In the genomic region with DNA sequence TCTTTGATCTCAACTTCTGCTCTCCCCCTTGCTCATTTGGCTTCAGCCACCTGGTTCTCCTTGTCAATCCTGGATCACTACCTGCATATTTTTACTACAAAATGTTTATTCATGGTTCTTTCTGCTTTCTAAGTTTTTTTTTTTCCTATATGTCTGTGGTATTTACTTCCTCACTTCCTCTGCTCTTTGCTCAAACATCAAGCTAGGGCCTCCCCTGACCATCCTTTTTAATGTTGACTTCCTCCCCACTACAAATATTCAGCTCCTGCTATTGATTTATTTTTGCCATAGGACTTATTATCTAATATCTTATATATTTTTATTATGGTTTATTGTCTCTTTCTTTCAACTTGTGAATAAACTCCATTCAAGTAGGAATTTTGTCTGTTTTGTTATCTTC, we compare ENCODE assay signal across 19 cellular contexts. TPM values are rescaled to one million over a fixed set of nuclear protein-coding genes. Genes with fewer than 3 reads are reported as not detected.
A peak's percentile ranks its signal among the peaks of the same experiment; 100 is the strongest.
DNase-seq lines count a peak whose midpoint lies in the region; ATAC-seq and TF ChIP-seq lines count a peak whose summit lies in the region.
"Had no signal": no experiment of that assay in that cellular context is flagged by ENCODE, and none has a peak within 500 bp of the region (broad histone marks: within the 10 kb centered on the region; RNA-seq: fewer than 3 reads in every experiment).

No MANE protein-coding gene starts in this region.

- H3K9me3 Mint-ChIP-seq in activated naive CD8-positive, alpha-beta T cell treated with anti-CD3 and anti-CD28 coated beads, Interleukin-2, amount 10 ng/mL, durations not matched to agents 7 days and 5 days: peaks cover 2% of the 10 kb centered on the region
- H3K9me3 Mint-ChIP-seq in activated naive CD8-positive, alpha-beta T cell treated with anti-CD3 and anti-CD28 coated beads, Interleukin-2, amount 50 U/mL, for 24 hours: peaks cover 9% of the 10 kb centered on the region
- peaks cover 6% of the 10 kb centered on the region for H3K9me3 Mint-ChIP-seq in progenitor cell of endocrine pancreas (ENCODE audit: low read depth)

- H3K4me2 ChIP-seq in Loucy (ENCODE audit: low read depth, low read length, poor library complexity, severe bottlenecking): peak overlapping the region; percentile 38
- H3K4me2 ChIP-seq: BLaER1 had no signal

- no peak overlapping the region for H2AFZ ChIP-seq in Loucy (ENCODE audit: low read length)

- no peak overlapping the region for H3K9ac ChIP-seq in Loucy (ENCODE audit: low read depth, low read length, poor library complexity, severe bottlenecking)
- H3K9ac ChIP-seq: BLaER1 had no signal

- H3K27me3 Mint-ChIP-seq in activated naive CD8-positive, alpha-beta T cell treated with anti-CD3 and anti-CD28 coated beads, Interleukin-2, amount 10 ng/mL, durations not matched to agents 7 days and 5 days: no peaks in the 10 kb centered on the region
- H3K27me3 Mint-ChIP-seq in activated naive CD8-positive, alpha-beta T cell treated with anti-CD3 and anti-CD28 coated beads, Interleukin-2, amount 50 U/mL, for 24 hours: peaks cover 7% of the 10 kb centered on the region
- H3K27me3 Mint-ChIP-seq in progenitor cell of endocrine pancreas: no peaks in the 10 kb centered on the region
- H3K27me3 Mint-ChIP-seq: CD4-positive, CD25-positive, alpha-beta regulatory T cell had no signal

- no peaks in the 10 kb centered on the region for H3F3A ChIP-seq in Loucy (ENCODE audit: low read depth)

- no peaks in the 10 kb centered on the region for H3K27me3 ChIP-seq in Loucy (ENCODE audit: insufficient read depth, low read length, poor library complexity, severe bottlenecking)
- H3K27me3 ChIP-seq: BE2C, BLaER1 had no signal

- POLR2A ChIA-PET in activated naive CD8-positive, alpha-beta T cell treated with anti-CD3 and anti-CD28 coated beads, Interleukin-2, amount 10 ng/mL, durations not matched to agents 7 days and 5 days (lab: Charles Lee): no interaction called here

- no peaks in the 10 kb centered on the region for H3K9me3 ChIP-seq in Loucy (ENCODE audit: insufficient read depth, low read depth, low read length)
- H3K9me3 ChIP-seq: BE2C, BLaER1 had no signal

- DNase-seq in activated naive CD8-positive, alpha-beta T cell treated with anti-CD3 and anti-CD28 coated beads, Interleukin-2, amount 10 ng/mL, durations not matched to agents 7 days and 5 days: no peak
- DNase-seq in activated naive CD8-positive, alpha-beta T cell treated with anti-CD3 and anti-CD28 coated beads, Interleukin-2, amount 50 U/mL, for 24 hours: no peak
- DNase-seq in progenitor cell of endocrine pancreas (ENCODE audit: low spot score, unreplicated experiment) (no peak), GDM1 (lab: John Stamatoyannopoulos, UW) (no peak)
- no peak for DNase-seq in activated CD4-positive, alpha-beta T cell treated with anti-CD3 and anti-CD28 coated beads for 4 hours
- DNase-seq: 8988T; ACHN; BE2C; C1 segment of cervical spinal cord; Calu3; CD4-positive, alpha-beta memory T cell; CD4-positive, CD25-positive, alpha-beta regulatory T cell; CD8-positive, alpha-beta memory T cell; COR-L47; DMS79 treated with DMSO at 0.1 percent for 48 hours had no signal

- H3K4me1 ChIP-seq in Loucy (ENCODE audit: insufficient read depth, low read length, poor library complexity, severe bottlenecking): peaks cover 26% of the 10 kb centered on the region
- H3K4me1 ChIP-seq: BE2C, BLaER1 had no signal

- no peak overlapping the region for H3K4me3 ChIP-seq in Loucy (ENCODE audit: low read length, poor library complexity, severe bottlenecking)
- H3K4me3 ChIP-seq: BLaER1, GM12878 had no signal

- peak overlapping the region; percentile 60 for H3K27ac Mint-ChIP-seq in activated naive CD8-positive, alpha-beta T cell treated with anti-CD3 and anti-CD28 coated beads, Interleukin-2, amount 10 ng/mL, durations not matched to agents 7 days and 5 days
- no peak overlapping the region for H3K27ac Mint-ChIP-seq in activated naive CD8-positive, alpha-beta T cell treated with anti-CD3 and anti-CD28 coated beads, Interleukin-2, amount 50 U/mL, for 24 hours
- H3K27ac Mint-ChIP-seq in progenitor cell of endocrine pancreas: peak overlapping the region; percentile 60
- H3K27ac Mint-ChIP-seq: CD14-positive monocyte; CD4-positive, alpha-beta memory T cell; CD4-positive, CD25-positive, alpha-beta regulatory T cell had no signal

- H3K36me3 ChIP-seq in Loucy (ENCODE audit: insufficient read depth, low read length): no peaks in the 10 kb centered on the region
- H3K36me3 ChIP-seq: BE2C, BLaER1 had no signal

- no peak overlapping the region for H3K4me3 Mint-ChIP-seq in activated naive CD8-positive, alpha-beta T cell treated with anti-CD3 and anti-CD28 coated beads, Interleukin-2, amount 10 ng/mL, durations not matched to agents 7 days and 5 days
- no peak overlapping the region for H3K4me3 Mint-ChIP-seq in activated naive CD8-positive, alpha-beta T cell treated with anti-CD3 and anti-CD28 coated beads, Interleukin-2, amount 50 U/mL, for 24 hours
- no peak overlapping the region for H3K4me3 Mint-ChIP-seq in progenitor cell of endocrine pancreas (ENCODE audit: low read depth)
- H3K4me3 Mint-ChIP-seq: CD14-positive monocyte; CD4-positive, CD25-positive, alpha-beta regulatory T cell; CD8-positive, alpha-beta memory T cell had no signal

- TF ChIP-seq CTCF in Loucy (conservative IDR thresholded peaks at IDR 0.05; ENCODE audit: low read length) (no peak), progenitor cell of endocrine pancreas (IDR thresholded peaks at IDR 0.05; ENCODE audit: unreplicated experiment) (no peak)

- H3K9me2 ChIP-seq in Loucy (replicated peaks; ENCODE audit: low read depth, low read length): no peaks in the 10 kb centered on the region

- H4K20me1 ChIP-seq in Loucy (ENCODE audit: insufficient read depth, low read length, poor library complexity, severe bottlenecking): no peaks in the 10 kb centered on the region
- H4K20me1 ChIP-seq: BLaER1 had no signal

- no peaks in the 10 kb centered on the region for H3K79me2 ChIP-seq in Loucy (ENCODE audit: insufficient read depth, low read length)

- no peaks in the 10 kb centered on the region for H3K36me3 Mint-ChIP-seq in activated naive CD8-positive, alpha-beta T cell treated with anti-CD3 and anti-CD28 coated beads, Interleukin-2, amount 10 ng/mL, durations not matched to agents 7 days and 5 days
- H3K36me3 Mint-ChIP-seq in activated naive CD8-positive, alpha-beta T cell treated with anti-CD3 and anti-CD28 coated beads, Interleukin-2, amount 50 U/mL, for 24 hours (ENCODE audit: low read depth): peaks cover 26% of the 10 kb centered on the region
- no peaks in the 10 kb centered on the region for H3K36me3 Mint-ChIP-seq in progenitor cell of endocrine pancreas (ENCODE audit: insufficient read depth)

- H3K4me1 Mint-ChIP-seq in activated naive CD8-positive, alpha-beta T cell treated with anti-CD3 and anti-CD28 coated beads, Interleukin-2, amount 10 ng/mL, durations not matched to agents 7 days and 5 days: peaks cover 8% of the 10 kb centered on the region
- H3K4me1 Mint-ChIP-seq in activated naive CD8-positive, alpha-beta T cell treated with anti-CD3 and anti-CD28 coated beads, Interleukin-2, amount 50 U/mL, for 24 hours: peaks cover 8% of the 10 kb centered on the region
- H3K4me1 Mint-ChIP-seq in progenitor cell of endocrine pancreas (ENCODE audit: low read depth): peaks cover 34% of the 10 kb centered on the region
- H3K4me1 Mint-ChIP-seq: CD14-positive monocyte; CD4-positive, alpha-beta memory T cell; CD8-positive, alpha-beta memory T cell had no signal

- no peak for ATAC-seq in activated naive CD8-positive, alpha-beta T cell treated with anti-CD3 and anti-CD28 coated beads, Interleukin-2, amount 10 ng/mL, durations not matched to agents 7 days and 5 days (ENCODE audit: low read depth)
- ATAC-seq in activated naive CD8-positive, alpha-beta T cell treated with anti-CD3 and anti-CD28 coated beads, Interleukin-2, amount 50 U/mL, for 24 hours: no peak
- ATAC-seq: GM12878 had no signal

RNA-seq across cellular contexts. Expression of a gene that starts 14.1 kb away (rescaled TPM):
- 1 to 10 TPM; 4.8 to 5.0 TPM for total RNA-seq in activated naive CD8-positive, alpha-beta T cell treated with anti-CD3 and anti-CD28 coated beads, Interleukin-2, amount 10 ng/mL, durations not matched to agents 7 days and 5 days
- 18.1 and 19.5 TPM in 2 replicates for total RNA-seq in progenitor cell of endocrine pancreas
